ENCODE assay signal across 23 cellular contexts in genomic region chr11:64453466-64453865, GRCh38.
DNase-seq lines count a peak whose midpoint lies in the region; ATAC-seq and TF ChIP-seq lines count a peak whose summit lies in the region.
"Had no signal": no experiment of that assay in that cellular context is flagged by ENCODE, and none has a peak within 500 bp of the region (broad histone marks: within the 10 kb centered on the region; RNA-seq: fewer than 3 reads in every experiment).

No MANE protein-coding gene starts in this region.

- H3K23ac ChIP-seq in H9 (ENCODE audit: insufficient read length, low read depth, low read length) (no peak overlapping the region), neuronal stem cell (ENCODE audit: low read depth, low read length, poor library complexity) (no peak overlapping the region)

- H3K79me2 ChIP-seq in H9 (ENCODE audit: insufficient read depth, low read length) (no peaks in the 10 kb centered on the region), OCI-LY7 (ENCODE audit: insufficient read depth, low read depth, low read length) (no peaks in the 10 kb centered on the region)

- POLR2A ChIA-PET in OCI-LY7 (lab: Charles Lee) = interaction anchor here (0.8 kb wide), 1 partner anchor 20 kb away, joined by 4 read pairs; no protein-coding TSS in a partner anchor

- in situ Hi-C loops in GM13977 (cut with MboI; ENCODE audit: low pct_unique_long_range_greater_than_20kb, low sequenced_read_pairs, unreplicated experiment) = no loop called here

- no peak for ATAC-seq in upper lobe of right lung
- ATAC-seq: GM12878 had no signal

- H3K27me3 ChIP-seq in H9 (ENCODE audit: insufficient read depth, low read length) (no peaks in the 10 kb centered on the region; the same call in 1 of the 2 replicates), neuronal stem cell (ENCODE audit: control insufficient read depth in 3 of 3, insufficient read depth in 3 of 3, low read depth in 1 of 3, low read length in 3 of 3) (peaks cover 0 to 15% (median 8%) of the 10 kb centered on the region in 3 experiments), upper lobe of right lung (peaks cover 9% of the 10 kb centered on the region)

- H3K4me1 Mint-ChIP-seq in H9 (peaks cover 12 to 17% of the 10 kb centered on the region in 2 experiments), endothelial cell (ENCODE audit: unreplicated experiment) (no peaks in the 10 kb centered on the region)

- H3T11ph ChIP-seq in H9 (ENCODE audit: low read length) = no peak overlapping the region

- no peak overlapping the region for H4K8ac ChIP-seq in H9 (replicated peaks; ENCODE audit: insufficient read length, low read depth, low read length)
- H4K8ac ChIP-seq in neuronal stem cell (ENCODE audit: low read depth, low read length) = no peak overlapping the region

- H3K9me3 Mint-ChIP-seq in H9 (no peaks in the 10 kb centered on the region), endothelial cell (ENCODE audit: unreplicated experiment) (no peaks in the 10 kb centered on the region)

- intact Hi-C loops in upper lobe of right lung (cut with DNase I) (no loop called here), OCI-LY7 (cut with micrococcal nuclease; ENCODE audit: unreplicated experiment) (no loop called here)

- H3K27ac Mint-ChIP-seq in H9 (no peak overlapping the region), endothelial cell (ENCODE audit: unreplicated experiment) (no peak overlapping the region)
- H3K27ac Mint-ChIP-seq: CD4-positive, alpha-beta memory T cell had no signal

- no TSS peak for BruUV-seq in OCI-LY7 (replicated peaks; lab: Mats Ljungman, UMichigan)

- H3K14ac ChIP-seq in H9 (ENCODE audit: insufficient read depth, low read length) (no peak overlapping the region), neuronal stem cell (ENCODE audit: low read length) (no peak overlapping the region)

- H3K9me3 ChIP-seq in H9 (ENCODE audit: control insufficient read depth, low read depth, low read length) (no peaks in the 10 kb centered on the region), neuronal stem cell (replicated peaks in 1 of 2; ENCODE audit: control insufficient read depth in 2 of 2, insufficient read depth in 1 of 2, low read depth in 1 of 2, low read length in 2 of 2) (no peaks in the 10 kb centered on the region), upper lobe of right lung (no peaks in the 10 kb centered on the region), OCI-LY7 (ENCODE audit: low read length) (no peaks in the 10 kb centered on the region)

- CTCF ChIA-PET in OCI-LY7 (lab: Charles Lee; ENCODE audit: unreplicated experiment) = no interaction called here

- H3K4me1 ChIP-seq in H9 (ENCODE audit: insufficient read depth, low read length) (no peaks in the 10 kb centered on the region; the same call in 1 of the 2 replicates), neuronal stem cell (ENCODE audit: control insufficient read depth in 2 of 2, insufficient read depth in 1 of 2, low read depth in 1 of 2, low read length in 2 of 2) (peaks cover 4 to 8% of the 10 kb centered on the region in 2 donors), upper lobe of right lung (peaks cover 11% of the 10 kb centered on the region), OCI-LY7 (ENCODE audit: insufficient read depth, low read length, poor library complexity, severe bottlenecking) (peaks cover 10% of the 10 kb centered on the region)

- no peak for TF ChIP-seq CTCF in H9 (conservative IDR thresholded peaks at IDR 0.05)
- TF ChIP-seq CTCF in VCaP (conservative IDR thresholded peaks at IDR 0.05) = peak; percentile 13; the same call in 1 of the 2 replicates
- TF ChIP-seq CTCF in upper lobe of right lung (IDR thresholded peaks at IDR 0.05) = no peak
- no peak for TF ChIP-seq CTCF in GM13977 (IDR thresholded peaks at IDR 0.05; ENCODE audit: extremely low read depth, insufficient read depth, missing control alignments)
- TF ChIP-seq CTCF in endothelial cell (IDR thresholded peaks at IDR 0.05; ENCODE audit: unreplicated experiment) = no peak
- TF ChIP-seq CTCF in OCI-LY7 (conservative IDR thresholded peaks at IDR 0.05; ENCODE audit: low read length) = no peak

- H3K4me3 ChIP-seq in neuronal stem cell (ENCODE audit: low read length in 2 of 2) (no peak overlapping the region), upper lobe of right lung (no peak overlapping the region), OCI-LY7 (ENCODE audit: low read depth, low read length, poor library complexity, severe bottlenecking) (no peak overlapping the region)
- H3K4me3 ChIP-seq: GM12878 had no signal

- H2BK15ac ChIP-seq in H9 (ENCODE audit: low read depth, low read length) (no peak overlapping the region), neuronal stem cell (ENCODE audit: low read length) (no peak overlapping the region)

- H2AK5ac ChIP-seq in H9 (ENCODE audit: insufficient read length, low read length) = no peak overlapping the region
- no peak overlapping the region for H2AK5ac ChIP-seq in neuronal stem cell (ENCODE audit: low read depth, low read length)

- no peak overlapping the region for H2AFZ ChIP-seq in H9 (ENCODE audit: low read length)
- H2AFZ ChIP-seq in neuronal stem cell (ENCODE audit: low read length) = no peak overlapping the region
- no peak overlapping the region for H2AFZ ChIP-seq in OCI-LY7 (ENCODE audit: low read length)

- H3K23me2 ChIP-seq in H9 (ENCODE audit: insufficient read length, low read depth, low read length, poor library complexity, severe bottlenecking) = peaks cover 9% of the 10 kb centered on the region

- H3K79me1 ChIP-seq in H9 (ENCODE audit: insufficient read depth, low read depth, low read length, poor library complexity, severe bottlenecking) (no peaks in the 10 kb centered on the region), neuronal stem cell (ENCODE audit: low read depth, low read length) (no peaks in the 10 kb centered on the region)

- no peaks in the 10 kb centered on the region for H3K9me2 ChIP-seq in OCI-LY7 (ENCODE audit: insufficient read depth, low read length)

- H2BK12ac ChIP-seq in H9 (ENCODE audit: insufficient read length, low read depth, low read length) = no peak overlapping the region
- H2BK12ac ChIP-seq in neuronal stem cell (ENCODE audit: low read length) = no peak overlapping the region

- peaks cover 54% of the 10 kb centered on the region for H3K27me3 Mint-ChIP-seq in H9 (ENCODE audit: low read depth)
- H3K27me3 Mint-ChIP-seq in endothelial cell (ENCODE audit: unreplicated experiment) = peaks cover 19% of the 10 kb centered on the region

- no CpG with 5 or more reads among the region's 1 CpG for WGBS in H9 (ENCODE audit: extremely low coverage, insufficient read length, low lambda C conversion rate)
- no CpG with 5 or more reads among the region's 1 CpG for WGBS in neuronal stem cell (ENCODE audit: extremely low coverage in 2 of 2, insufficient read length in 2 of 2, insufficient replicate concordance in 1 of 2), 2 donors

- H2BK120ac ChIP-seq in H9 (ENCODE audit: low read depth, low read length, poor library complexity, severe bottlenecking) (no peak overlapping the region), neuronal stem cell (ENCODE audit: low read depth, low read length) (no peak overlapping the region)

- H3K9ac ChIP-seq in H9 (ENCODE audit: extremely low read depth, insufficient read length, low read length) (no peak overlapping the region), neuronal stem cell (ENCODE audit: low read depth, low read length, poor library complexity) (no peak overlapping the region)
- H3K9ac ChIP-seq: KMS-11 had no signal

- no peak overlapping the region for H3K4ac ChIP-seq in H9 (ENCODE audit: low read depth, low read length)
- H3K4ac ChIP-seq in neuronal stem cell (ENCODE audit: low read length) = no peak overlapping the region

- H3K56ac ChIP-seq in H9 (ENCODE audit: insufficient read length, low read depth, low read length) = no peak overlapping the region

- H3K36me3 Mint-ChIP-seq in H9 (ENCODE audit: insufficient read depth in 1 of 3, low read depth in 3 of 3) = no peaks in the 10 kb centered on the region; a peak in 2 of 7 replicates
- H3K36me3 Mint-ChIP-seq in endothelial cell (ENCODE audit: low read depth, unreplicated experiment) = no peaks in the 10 kb centered on the region
- H3K36me3 Mint-ChIP-seq: CD4-positive, alpha-beta memory T cell; IgD-negative memory B cell had no signal

- no peaks in the 10 kb centered on the region for H3K36me3 ChIP-seq in neuronal stem cell (replicated peaks in 1 of 2; ENCODE audit: control insufficient read depth in 2 of 2, insufficient read depth in 2 of 2, low read length in 2 of 2)
- H3K36me3 ChIP-seq in upper lobe of right lung = no peaks in the 10 kb centered on the region
- H3K36me3 ChIP-seq in OCI-LY7 (ENCODE audit: insufficient read depth, low read length) = no peaks in the 10 kb centered on the region

- H2BK5ac ChIP-seq in H9 (ENCODE audit: insufficient read length, low read length) = no peak overlapping the region
- peak overlapping the region; percentile 33 for H2BK5ac ChIP-seq in neuronal stem cell (ENCODE audit: low read length)

- H2BK20ac ChIP-seq in H9 (ENCODE audit: low read depth, low read length, poor library complexity, severe bottlenecking) = no peak overlapping the region

- H3K27ac ChIP-seq in H9 (ENCODE audit: insufficient read length, low read depth, low read length) (no peak overlapping the region), VCaP (no peak overlapping the region), neuronal stem cell (replicated peaks; ENCODE audit: low read length) (no peak overlapping the region), upper lobe of right lung (no peak overlapping the region), OCI-LY7 (ENCODE audit: low read depth, low read length, poor library complexity, severe bottlenecking) (no peak overlapping the region)
- H3K27ac ChIP-seq: HL-60, KMS-11 had no signal

- H3K18ac ChIP-seq in H9 (ENCODE audit: insufficient read length, low read depth, low read length) (no peak overlapping the region), neuronal stem cell (ENCODE audit: low read length) (no peak overlapping the region)

- no peaks in the 10 kb centered on the region for H4K20me1 ChIP-seq in H9 (ENCODE audit: control insufficient read depth, insufficient read depth, insufficient read length)
- H4K20me1 ChIP-seq in OCI-LY7 (ENCODE audit: insufficient read depth, low read length) = no peaks in the 10 kb centered on the region

- no peak overlapping the region for H3K4me2 ChIP-seq in H9 (ENCODE audit: insufficient read depth, insufficient read length, low read length)
- H3K4me2 ChIP-seq in neuronal stem cell (ENCODE audit: insufficient read depth, low read length, poor library complexity, severe bottlenecking) = no peak overlapping the region
- H3K4me2 ChIP-seq in OCI-LY7 (ENCODE audit: low read length) = no peak overlapping the region
- H3K4me2 ChIP-seq: KMS-11 had no signal

- DNase-seq in H9 = peak; percentile 18
- no peak for DNase-seq in neuronal stem cell (ENCODE audit: low spot score)
- peak; percentile 38 for DNase-seq in upper lobe of right lung
- no peak for DNase-seq in GM13977 (ENCODE audit: low spot score)
- no peak for DNase-seq in endothelial cell (ENCODE audit: low spot score)
- DNase-seq in OCI-LY7 (ENCODE audit: low spot score) = no peak
- DNase-seq: C1 segment of cervical spinal cord; CD4-positive, alpha-beta memory T cell; COR-L47; GOT3; NCI-H1092; NCI-H1417 treated with DMSO at 0.1 percent for 48 hours; NCI-H1694 treated with DMSO at 0.1 percent for 48 hours; NCI-H2081; NCI-H2227 treated with DMSO at 0.1 percent for 48 hours; NCI-H526 treated with DMSO at 0.1 percent for 48 hours; RPMI8226; SHP77 had no signal

- H3K4me3 Mint-ChIP-seq in H9 (no peak overlapping the region), endothelial cell (ENCODE audit: unreplicated experiment) (no peak overlapping the region)
- H3K4me3 Mint-ChIP-seq: CD4-positive, alpha-beta memory T cell; IgD-negative memory B cell had no signal

- no peak overlapping the region for H4K5ac ChIP-seq in H9 (ENCODE audit: insufficient read length, low read depth, low read length)

- H4K91ac ChIP-seq in H9 (ENCODE audit: insufficient read length, low read depth, low read length) (no peak overlapping the region), neuronal stem cell (ENCODE audit: low read depth, low read length, poor library complexity) (no peak overlapping the region)

Comparison
In these comparisons a context has a peak if more than half of its experiments do, and no peak if none do; other contexts are left out.
1. DNase-seq: peak in H9 (single experiment) and upper lobe of right lung (single experiment); none in neuronal stem cell (single experiment), GM13977 (single experiment), endothelial cell (single experiment) and OCI-LY7 (single experiment).